26 cellular contexts compared by ENCODE assay signal in the genomic region with DNA sequence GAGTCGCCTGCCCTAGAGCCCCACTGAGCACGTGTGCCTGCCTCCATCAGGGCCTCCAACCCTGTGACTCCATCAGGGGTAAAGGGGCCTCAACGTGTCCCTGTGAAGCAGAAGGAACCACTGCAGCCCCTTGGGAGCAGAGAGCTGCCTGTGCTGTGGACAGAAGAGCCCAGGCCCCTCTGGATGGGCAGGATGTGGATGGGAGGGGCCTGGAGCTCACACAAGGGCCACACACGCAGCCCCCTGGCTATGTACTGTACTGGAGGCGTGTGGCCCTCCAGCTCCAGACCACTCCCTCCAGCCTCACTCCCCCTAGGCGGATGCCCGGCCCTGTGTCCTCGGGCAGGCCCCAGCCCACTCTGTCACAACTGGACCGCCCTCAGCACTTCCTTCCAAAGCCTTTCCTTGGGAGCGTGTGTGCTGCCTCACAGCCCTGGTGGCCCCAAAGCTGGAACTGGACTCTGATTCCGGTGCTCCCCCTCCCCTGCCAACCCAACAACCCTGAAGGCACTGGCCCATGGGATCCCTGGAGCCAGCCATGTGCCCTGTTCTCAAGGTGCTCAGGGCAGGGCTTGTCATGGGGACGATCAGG.
"Had no signal": no experiment of that assay in that cellular context is flagged by ENCODE, and none has a peak within 500 bp of the region (broad histone marks: within the 10 kb centered on the region; RNA-seq: fewer than 3 reads in every experiment).

No MANE protein-coding gene starts in this region.

- H3K36me3 Mint-ChIP-seq: activated naive CD4-positive, alpha-beta T cell treated with anti-CD3 and anti-CD28 coated beads, Interleukin-2, amount 50 U/mL, for 72 hours had no signal

- H3K4me1 ChIP-seq: ascending aorta, body of pancreas, Peyer's patch had no signal

- H3K9me3 ChIP-seq: ascending aorta, body of pancreas, Peyer's patch had no signal

- H3K4me3 Mint-ChIP-seq: activated CD8-positive, alpha-beta T cell treated with anti-CD3 and anti-CD28 coated beads, Interleukin-2, amount 10 ng/mL, durations not matched to agents 7 days and 5 days; activated naive CD8-positive, alpha-beta T cell treated with anti-CD3 and anti-CD28 coated beads, Interleukin-2, amount 50 U/mL, for 24 hours; activated T-helper 1 cell treated with anti-CD3 and anti-CD28 coated beads, Interleukin-12 subunit alpha, Interleukin-12 subunit beta, Interleukin-2, Interleukin-4 antibody, amounts not matched to agents 30 ng/mL and 10 ng/mL and 1 ng/mL, durations not matched to agents 14 hours and 24 hours and 36 hours; T-helper 17 cell; WTC11 had no signal

- H3K27me3 Mint-ChIP-seq: activated naive CD8-positive, alpha-beta T cell treated with anti-CD3 and anti-CD28 coated beads, Interleukin-2, amount 50 U/mL, for 24 hours; T-helper 17 cell had no signal

- H3K9me3 Mint-ChIP-seq: activated naive CD4-positive, alpha-beta T cell treated with anti-CD3 and anti-CD28 coated beads, Interleukin-2, amount 50 U/mL, for 72 hours; activated naive CD8-positive, alpha-beta T cell treated with anti-CD3 and anti-CD28 coated beads, Interleukin-2, amount 50 U/mL, for 24 hours; activated T-helper 1 cell treated with anti-CD3 and anti-CD28 coated beads, Interleukin-12 subunit alpha, Interleukin-12 subunit beta, Interleukin-2, Interleukin-4 antibody, amounts not matched to agents 30 ng/mL and 10 ng/mL and 1 ng/mL, durations not matched to agents 14 hours and 24 hours and 36 hours had no signal

- H3K27me3 ChIP-seq: ascending aorta, body of pancreas, Peyer's patch had no signal

- H3K27ac Mint-ChIP-seq: activated CD8-positive, alpha-beta T cell treated with anti-CD3 and anti-CD28 coated beads, Interleukin-2, amount 10 ng/mL, durations not matched to agents 7 days and 5 days; activated naive CD4-positive, alpha-beta T cell treated with anti-CD3 and anti-CD28 coated beads, Interleukin-2, amount 50 U/mL, for 72 hours; activated naive CD8-positive, alpha-beta T cell treated with anti-CD3 and anti-CD28 coated beads, Interleukin-2, amount 50 U/mL, for 24 hours; activated T-helper 1 cell treated with anti-CD3 and anti-CD28 coated beads, Interleukin-12 subunit alpha, Interleukin-12 subunit beta, Interleukin-2, Interleukin-4 antibody, amounts not matched to agents 30 ng/mL and 10 ng/mL and 1 ng/mL, durations not matched to agents 14 hours and 24 hours and 36 hours; T-helper 17 cell; WTC11 had no signal

- H3K27ac ChIP-seq: ascending aorta, body of pancreas, Peyer's patch had no signal

- ATAC-seq: activated CD8-positive, alpha-beta T cell treated with anti-CD3 and anti-CD28 coated beads, Interleukin-2, amount 10 ng/mL, durations not matched to agents 7 days and 5 days; activated naive CD4-positive, alpha-beta T cell treated with anti-CD3 and anti-CD28 coated beads, Interleukin-2, amount 50 U/mL, for 72 hours; activated naive CD8-positive, alpha-beta T cell treated with anti-CD3 and anti-CD28 coated beads, Interleukin-2, amount 50 U/mL, for 24 hours; body of pancreas; T-helper 17 cell; WTC11 had no signal

- H3K36me3 ChIP-seq: ascending aorta, Peyer's patch had no signal

- DNase-seq: activated CD4-positive, alpha-beta T cell treated with anti-CD3 and anti-CD28 coated beads for 48 hours; activated CD4-positive, alpha-beta T cell treated with anti-CD3 and anti-CD28 coated beads, Interleukin-2, amount 50 U/mL, for 4 hours; activated CD4-positive, CD25-positive, alpha-beta regulatory T cell treated with anti-CD3 and anti-CD28 coated beads, Interleukin-2, amount 50 U/mL, for 72 hours; activated CD8-positive, alpha-beta memory T cell treated with anti-CD3 and anti-CD28 coated beads, Interleukin-2, amount 50 U/mL, for 48 hours; activated CD8-positive, alpha-beta T cell treated with anti-CD3 and anti-CD28 coated beads, Interleukin-2, amount 10 ng/mL, durations not matched to agents 7 days and 5 days; activated effector memory CD4-positive, alpha-beta T cell treated with Interleukin-2 at 50 U/mL for 16 hours; activated naive CD4-positive, alpha-beta T cell; activated naive CD8-positive, alpha-beta T cell treated with anti-CD3 and anti-CD28 coated beads, Interleukin-2, amount 50 U/mL, for 24 hours; activated T-cell treated with anti-CD3 and anti-CD28 coated beads, Interleukin-2, amount 50 U/mL, for 1 hour; amniotic stem cell; body of pancreas; central memory CD4-positive, alpha-beta T cell; NCI-H1048; NCI-H146; NCI-H187 treated with DMSO at 0.1 percent for 48 hours; NCI-H2081 treated with DMSO at 0.1 percent for 48 hours; NCI-H446; NCI-H524; Peyer's patch; SHP77 treated with DMSO at 0.1 percent for 48 hours; T-helper 17 cell; T-helper 9 cell had no signal

- H3K4me1 Mint-ChIP-seq: activated naive CD8-positive, alpha-beta T cell treated with anti-CD3 and anti-CD28 coated beads, Interleukin-2, amount 50 U/mL, for 24 hours; T-helper 17 cell had no signal

- H3K4me3 ChIP-seq: ascending aorta, body of pancreas, Peyer's patch had no signal
